ENCODE assay signal across 9 cellular contexts in genomic region chr2:124888431-124888830, GRCh38.
"Had no signal": no experiment of that assay in that cellular context is flagged by ENCODE, and none has a peak within 500 bp of the region (broad histone marks: within the 10 kb centered on the region; RNA-seq: fewer than 3 reads in every experiment).

No MANE protein-coding gene starts in this region.

- H3K27me3 Mint-ChIP-seq: IgD-negative memory B cell had no signal

- H3K9ac ChIP-seq: KMS-11 had no signal

- FAIRE-seq: H1, H54 had no signal

- H3K4me3 ChIP-seq: GM23338 had no signal

- DNase-seq: H9, HCEC 1CT, KBM-7 had no signal

- H3K4me3 Mint-ChIP-seq: GM23338, H9, IgD-negative memory B cell had no signal

- H3K36me3 Mint-ChIP-seq: IgD-negative memory B cell had no signal

- H3K27ac ChIP-seq: HL-60, KMS-11 had no signal

- H3K4me1 Mint-ChIP-seq: GM23338, H9, IgD-negative memory B cell had no signal

- H3K4me2 ChIP-seq: GM23338, KMS-11 had no signal

- H2AFZ ChIP-seq: GM23338 had no signal

- H3K9me3 Mint-ChIP-seq: GM23338 had no signal

- H3K27ac Mint-ChIP-seq: GM23338, H9, IgD-negative memory B cell had no signal
